Comparison of ENCODE assay signal across 13 cellular contexts in genomic region chr6:15340775-15341174, GRCh38.
A peak's percentile ranks its signal among the peaks of the same experiment; 100 is the strongest.
DNase-seq lines count a peak whose midpoint lies in the region; ATAC-seq, FAIRE-seq and TF ChIP-seq lines count a peak whose summit lies in the region.
"Had no signal": no experiment of that assay in that cellular context is flagged by ENCODE, and none has a peak within 500 bp of the region (broad histone marks: within the 10 kb centered on the region; RNA-seq: fewer than 3 reads in every experiment).

No MANE protein-coding gene starts in this region.

- TF ChIP-seq EP300 in gastroesophageal sphincter (IDR thresholded peaks at IDR 0.05): no peak

- no peak for TF ChIP-seq CTCF in gastroesophageal sphincter (IDR thresholded peaks at IDR 0.05)

- no peak overlapping the region for H3K4me3 ChIP-seq in gastroesophageal sphincter
- H3K4me3 ChIP-seq: esophagus muscularis mucosa, thoracic aorta had no signal

- DNase-seq in GM12892 (ENCODE audit: insufficient read length) (no peak), OCI-M1 (lab: John Stamatoyannopoulos, UW) (peak; percentile 74), epithelial cell of prostate (ENCODE audit: low read depth, low spot score) (no peak), iPS-NIHi11 (ENCODE audit: low spot score) (no peak)
- no peak for DNase-seq in stimulated activated CD4-positive, alpha-beta T cell treated with anti-CD3 and anti-CD28 coated beads, Interleukin-4, amount 100 ng/mL, for 1 hour
- DNase-seq: stimulated activated CD4-positive, alpha-beta T cell treated with anti-CD3 and anti-CD28 coated beads, Interleukin-2, amount 100 ng/mL, for 24 hours; WERI-Rb-1 had no signal

- H3K9me3 ChIP-seq in gastroesophageal sphincter: no peaks in the 10 kb centered on the region
- H3K9me3 ChIP-seq: esophagus muscularis mucosa, thoracic aorta had no signal

- ATAC-seq in GM21723 (IDR thresholded peaks at IDR 0.05; ENCODE audit: unreplicated experiment) (peak; percentile 62), gastroesophageal sphincter (no peak), HG03097 (IDR thresholded peaks at IDR 0.05; ENCODE audit: low FRiP score, unreplicated experiment) (no peak)

- peak; percentile 78 for FAIRE-seq in GM12892 (lab: Jason Lieb, UNC)
- FAIRE-seq: islet of Langerhans had no signal

- H3K27ac ChIP-seq in epithelial cell of prostate (peak overlapping the region; percentile 24), gastroesophageal sphincter (no peak overlapping the region)
- H3K27ac ChIP-seq: esophagus muscularis mucosa, thoracic aorta, WERI-Rb-1 had no signal

- TF ChIP-seq POLR2A in GM12892 (IDR thresholded peaks at IDR 0.05; ENCODE audit: low read depth, low read length) (no peak), gastroesophageal sphincter (IDR thresholded peaks at IDR 0.05) (no peak)

- peaks cover 0 to 51% (median 0%) of the 10 kb centered on the region in 3 donors for H3K4me1 ChIP-seq in gastroesophageal sphincter

- no peaks in the 10 kb centered on the region for H3K27me3 ChIP-seq in gastroesophageal sphincter
- H3K27me3 ChIP-seq: esophagus muscularis mucosa had no signal

- WGBS in gastroesophageal sphincter (ENCODE audit: low coverage in 1 of 2), 2 donors: 62 to 85% methylated on average over 4 of the region's 4 CpGs

- H3K36me3 ChIP-seq in gastroesophageal sphincter: no peaks in the 10 kb centered on the region
- H3K36me3 ChIP-seq: esophagus muscularis mucosa, thoracic aorta, WERI-Rb-1 had no signal
